ENCODE assay signal across 1 cellular context in the genomic region with DNA sequence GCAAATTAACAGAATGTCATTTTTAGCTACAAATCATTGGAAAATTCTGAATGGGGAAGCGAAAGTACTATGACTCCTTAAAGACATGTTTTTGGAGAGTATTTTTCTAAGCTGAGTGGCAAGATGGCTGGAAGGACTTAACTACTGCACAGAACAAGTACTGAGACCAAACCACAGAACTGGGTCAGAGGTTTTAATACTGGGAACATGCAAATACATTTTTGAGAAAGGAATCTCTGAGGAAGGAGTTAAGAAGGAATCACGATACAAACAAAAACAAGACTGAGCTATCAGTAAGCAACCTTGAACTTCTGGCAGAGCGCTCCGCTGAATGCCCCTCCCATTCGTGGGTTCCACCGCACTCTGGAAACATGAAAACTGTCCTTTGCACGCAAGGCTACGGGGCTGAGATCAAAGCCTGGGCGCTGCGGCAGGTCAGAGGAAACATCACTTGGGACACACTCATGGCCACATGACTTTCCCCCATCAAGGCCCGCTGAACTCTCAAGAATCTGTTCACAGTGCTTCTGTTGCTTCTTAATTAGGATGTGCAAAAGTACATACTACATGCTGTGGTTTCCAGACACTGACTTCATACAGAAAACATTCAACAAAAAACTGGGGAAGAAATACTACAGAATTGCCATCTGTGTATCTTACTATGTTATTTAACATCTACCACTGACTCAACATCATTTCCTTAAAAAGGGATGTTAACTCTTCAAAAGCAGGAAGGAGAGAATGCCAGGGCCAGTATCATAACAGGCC.
TF ChIP-seq lines count a peak whose summit lies in the region.

No MANE protein-coding gene starts in this region.

TF ChIP-seq in HepG2, 621 proteins besides CTCF, POLR2A, EP300 and RAD21 (continued from another document and continues in another):
- TF ChIP-seq, protein P1, sequence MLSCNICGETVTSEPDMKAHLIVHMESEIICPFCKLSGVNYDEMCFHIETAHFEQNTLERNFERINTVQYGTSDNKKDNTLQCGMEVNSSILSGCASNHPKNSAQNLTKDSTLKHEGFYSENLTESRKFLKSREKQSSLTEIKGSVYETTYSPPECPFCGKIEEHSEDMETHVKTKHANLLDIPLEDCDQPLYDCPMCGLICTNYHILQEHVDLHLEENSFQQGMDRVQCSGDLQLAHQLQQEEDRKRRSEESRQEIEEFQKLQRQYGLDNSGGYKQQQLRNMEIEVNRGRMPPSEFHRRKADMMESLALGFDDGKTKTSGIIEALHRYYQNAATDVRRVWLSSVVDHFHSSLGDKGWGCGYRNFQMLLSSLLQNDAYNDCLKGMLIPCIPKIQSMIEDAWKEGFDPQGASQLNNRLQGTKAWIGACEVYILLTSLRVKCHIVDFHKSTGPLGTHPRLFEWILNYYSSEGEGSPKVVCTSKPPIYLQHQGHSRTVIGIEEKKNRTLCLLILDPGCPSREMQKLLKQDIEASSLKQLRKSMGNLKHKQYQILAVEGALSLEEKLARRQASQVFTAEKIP (CRISPR knock-in tag; IDR thresholded peaks at IDR 0.05; ENCODE audit: borderline replicate concordance): no peak
- TF ChIP-seq SALL2 (CRISPR knock-in tag; IDR thresholded peaks at IDR 0.05) (peak; percentile 68; the same call in 1 of the 2 replicates), ARHGAP35 (CRISPR knock-in tag; IDR thresholded peaks at IDR 0.05; ENCODE audit: borderline replicate concordance) (no peak), ZC3H4 (CRISPR knock-in tag; IDR thresholded peaks at IDR 0.05; ENCODE audit: borderline replicate concordance) (no peak), ZNF331 (CRISPR knock-in tag; IDR thresholded peaks at IDR 0.05) (peak; percentile 96), ZNF460 (CRISPR knock-in tag; IDR thresholded peaks at IDR 0.05; ENCODE audit: borderline replicate concordance) (peak; percentile 48; the same call in 1 of the 2 replicates), ZBTB20 (CRISPR knock-in tag; IDR thresholded peaks at IDR 0.05; ENCODE audit: borderline replicate concordance, low read depth) (peak; percentile 96; the same call in 1 of the 2 replicates), ZNF225 (CRISPR knock-in tag; IDR thresholded peaks at IDR 0.05) (no peak), GTF3A (CRISPR knock-in tag; conservative IDR thresholded peaks at IDR 0.05) (0 out of 2 replicates have a peak, but pooled peaks have one; percentile 24), MED1 (CRISPR knock-in tag; IDR thresholded peaks at IDR 0.05) (peak; percentile 99), RARA (CRISPR knock-in tag; IDR thresholded peaks at IDR 0.05) (peak; percentile 99), CBX5 (CRISPR knock-in tag; IDR thresholded peaks at IDR 0.05; ENCODE audit: borderline replicate concordance) (peak; percentile 98), ZNF160 (CRISPR knock-in tag; IDR thresholded peaks at IDR 0.05) (peak; percentile 39; the same call in 1 of the 2 replicates), CCAR2 (optimal IDR thresholded peaks at IDR 0.05; ENCODE audit: low read depth, low read length) (no peak), IKZF1 (IDR thresholded peaks at IDR 0.05) (no peak), TAF1 (CRISPR knock-in tag; IDR thresholded peaks at IDR 0.05) (no peak), TSC22D2 (CRISPR knock-in tag; IDR thresholded peaks at IDR 0.05; ENCODE audit: borderline replicate concordance) (no peak), ZNF205 (CRISPR knock-in tag; IDR thresholded peaks at IDR 0.05) (peak; percentile 95), ZNF558 (CRISPR knock-in tag; IDR thresholded peaks at IDR 0.05; ENCODE audit: borderline replicate concordance) (no peak), PITX1 (CRISPR knock-in tag; IDR thresholded peaks at IDR 0.05) (peak; percentile 95), XBP1 (CRISPR knock-in tag; IDR thresholded peaks at IDR 0.05) (no peak), ZNF382 (CRISPR knock-in tag; IDR thresholded peaks at IDR 0.05; ENCODE audit: borderline replicate concordance) (no peak), BORCS8-MEF2B (CRISPR knock-in tag; IDR thresholded peaks at IDR 0.05) (peak; percentile 96), NFRKB (IDR thresholded peaks at IDR 0.05) (no peak), PTBP1 (IDR thresholded peaks at IDR 0.05; ENCODE audit: low read depth, low read length, poor library complexity, severe bottlenecking) (no peak)
- TF ChIP-seq, protein P2, sequence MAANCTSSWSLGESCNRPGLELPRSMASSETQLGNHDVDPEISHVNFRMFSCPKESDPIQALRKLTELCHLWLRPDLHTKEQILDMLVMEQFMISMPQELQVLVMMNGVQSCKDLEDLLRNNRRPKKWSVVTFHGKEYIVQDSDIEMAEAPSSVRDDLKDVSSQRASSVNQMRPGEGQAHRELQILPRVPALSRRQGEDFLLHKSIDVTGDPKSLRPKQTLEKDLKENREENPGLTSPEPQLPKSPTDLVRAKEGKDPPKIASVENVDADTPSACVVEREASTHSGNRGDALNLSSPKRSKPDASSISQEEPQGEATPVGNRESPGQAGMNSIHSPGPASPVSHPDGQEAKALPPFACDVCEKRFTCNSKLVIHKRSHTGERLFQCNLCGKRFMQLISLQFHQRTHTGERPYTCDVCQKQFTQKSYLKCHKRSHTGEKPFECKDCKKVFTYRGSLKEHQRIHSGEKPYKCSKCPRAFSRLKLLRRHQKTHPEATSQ (CRISPR knock-in tag; IDR thresholded peaks at IDR 0.05; ENCODE audit: borderline replicate concordance): peak; percentile 97
- TF ChIP-seq, protein P3, sequence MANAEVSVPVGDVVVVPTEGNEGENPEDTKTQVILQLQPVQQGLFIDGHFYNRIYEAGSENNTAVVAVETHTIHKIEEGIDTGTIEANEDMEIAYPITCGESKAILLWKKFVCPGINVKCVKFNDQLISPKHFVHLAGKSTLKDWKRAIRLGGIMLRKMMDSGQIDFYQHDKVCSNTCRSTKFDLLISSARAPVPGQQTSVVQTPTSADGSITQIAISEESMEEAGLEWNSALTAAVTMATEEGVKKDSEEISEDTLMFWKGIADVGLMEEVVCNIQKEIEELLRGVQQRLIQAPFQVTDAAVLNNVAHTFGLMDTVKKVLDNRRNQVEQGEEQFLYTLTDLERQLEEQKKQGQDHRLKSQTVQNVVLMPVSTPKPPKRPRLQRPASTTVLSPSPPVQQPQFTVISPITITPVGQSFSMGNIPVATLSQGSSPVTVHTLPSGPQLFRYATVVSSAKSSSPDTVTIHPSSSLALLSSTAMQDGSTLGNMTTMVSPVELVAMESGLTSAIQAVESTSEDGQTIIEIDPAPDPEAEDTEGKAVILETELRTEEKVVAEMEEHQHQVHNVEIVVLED (CRISPR knock-in tag; IDR thresholded peaks at IDR 0.05; ENCODE audit: borderline replicate concordance): peak; percentile 72
- TF ChIP-seq, protein P4, sequence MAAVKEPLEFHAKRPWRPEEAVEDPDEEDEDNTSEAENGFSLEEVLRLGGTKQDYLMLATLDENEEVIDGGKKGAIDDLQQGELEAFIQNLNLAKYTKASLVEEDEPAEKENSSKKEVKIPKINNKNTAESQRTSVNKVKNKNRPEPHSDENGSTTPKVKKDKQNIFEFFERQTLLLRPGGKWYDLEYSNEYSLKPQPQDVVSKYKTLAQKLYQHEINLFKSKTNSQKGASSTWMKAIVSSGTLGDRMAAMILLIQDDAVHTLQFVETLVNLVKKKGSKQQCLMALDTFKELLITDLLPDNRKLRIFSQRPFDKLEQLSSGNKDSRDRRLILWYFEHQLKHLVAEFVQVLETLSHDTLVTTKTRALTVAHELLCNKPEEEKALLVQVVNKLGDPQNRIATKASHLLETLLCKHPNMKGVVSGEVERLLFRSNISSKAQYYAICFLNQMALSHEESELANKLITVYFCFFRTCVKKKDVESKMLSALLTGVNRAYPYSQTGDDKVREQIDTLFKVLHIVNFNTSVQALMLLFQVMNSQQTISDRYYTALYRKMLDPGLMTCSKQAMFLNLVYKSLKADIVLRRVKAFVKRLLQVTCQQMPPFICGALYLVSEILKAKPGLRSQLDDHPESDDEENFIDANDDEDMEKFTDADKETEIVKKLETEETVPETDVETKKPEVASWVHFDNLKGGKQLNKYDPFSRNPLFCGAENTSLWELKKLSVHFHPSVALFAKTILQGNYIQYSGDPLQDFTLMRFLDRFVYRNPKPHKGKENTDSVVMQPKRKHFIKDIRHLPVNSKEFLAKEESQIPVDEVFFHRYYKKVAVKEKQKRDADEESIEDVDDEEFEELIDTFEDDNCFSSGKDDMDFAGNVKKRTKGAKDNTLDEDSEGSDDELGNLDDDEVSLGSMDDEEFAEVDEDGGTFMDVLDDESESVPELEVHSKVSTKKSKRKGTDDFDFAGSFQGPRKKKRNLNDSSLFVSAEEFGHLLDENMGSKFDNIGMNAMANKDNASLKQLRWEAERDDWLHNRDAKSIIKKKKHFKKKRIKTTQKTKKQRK (IDR thresholded peaks at IDR 0.05; ENCODE audit: low read length): no peak
- TF ChIP-seq, protein P5, sequence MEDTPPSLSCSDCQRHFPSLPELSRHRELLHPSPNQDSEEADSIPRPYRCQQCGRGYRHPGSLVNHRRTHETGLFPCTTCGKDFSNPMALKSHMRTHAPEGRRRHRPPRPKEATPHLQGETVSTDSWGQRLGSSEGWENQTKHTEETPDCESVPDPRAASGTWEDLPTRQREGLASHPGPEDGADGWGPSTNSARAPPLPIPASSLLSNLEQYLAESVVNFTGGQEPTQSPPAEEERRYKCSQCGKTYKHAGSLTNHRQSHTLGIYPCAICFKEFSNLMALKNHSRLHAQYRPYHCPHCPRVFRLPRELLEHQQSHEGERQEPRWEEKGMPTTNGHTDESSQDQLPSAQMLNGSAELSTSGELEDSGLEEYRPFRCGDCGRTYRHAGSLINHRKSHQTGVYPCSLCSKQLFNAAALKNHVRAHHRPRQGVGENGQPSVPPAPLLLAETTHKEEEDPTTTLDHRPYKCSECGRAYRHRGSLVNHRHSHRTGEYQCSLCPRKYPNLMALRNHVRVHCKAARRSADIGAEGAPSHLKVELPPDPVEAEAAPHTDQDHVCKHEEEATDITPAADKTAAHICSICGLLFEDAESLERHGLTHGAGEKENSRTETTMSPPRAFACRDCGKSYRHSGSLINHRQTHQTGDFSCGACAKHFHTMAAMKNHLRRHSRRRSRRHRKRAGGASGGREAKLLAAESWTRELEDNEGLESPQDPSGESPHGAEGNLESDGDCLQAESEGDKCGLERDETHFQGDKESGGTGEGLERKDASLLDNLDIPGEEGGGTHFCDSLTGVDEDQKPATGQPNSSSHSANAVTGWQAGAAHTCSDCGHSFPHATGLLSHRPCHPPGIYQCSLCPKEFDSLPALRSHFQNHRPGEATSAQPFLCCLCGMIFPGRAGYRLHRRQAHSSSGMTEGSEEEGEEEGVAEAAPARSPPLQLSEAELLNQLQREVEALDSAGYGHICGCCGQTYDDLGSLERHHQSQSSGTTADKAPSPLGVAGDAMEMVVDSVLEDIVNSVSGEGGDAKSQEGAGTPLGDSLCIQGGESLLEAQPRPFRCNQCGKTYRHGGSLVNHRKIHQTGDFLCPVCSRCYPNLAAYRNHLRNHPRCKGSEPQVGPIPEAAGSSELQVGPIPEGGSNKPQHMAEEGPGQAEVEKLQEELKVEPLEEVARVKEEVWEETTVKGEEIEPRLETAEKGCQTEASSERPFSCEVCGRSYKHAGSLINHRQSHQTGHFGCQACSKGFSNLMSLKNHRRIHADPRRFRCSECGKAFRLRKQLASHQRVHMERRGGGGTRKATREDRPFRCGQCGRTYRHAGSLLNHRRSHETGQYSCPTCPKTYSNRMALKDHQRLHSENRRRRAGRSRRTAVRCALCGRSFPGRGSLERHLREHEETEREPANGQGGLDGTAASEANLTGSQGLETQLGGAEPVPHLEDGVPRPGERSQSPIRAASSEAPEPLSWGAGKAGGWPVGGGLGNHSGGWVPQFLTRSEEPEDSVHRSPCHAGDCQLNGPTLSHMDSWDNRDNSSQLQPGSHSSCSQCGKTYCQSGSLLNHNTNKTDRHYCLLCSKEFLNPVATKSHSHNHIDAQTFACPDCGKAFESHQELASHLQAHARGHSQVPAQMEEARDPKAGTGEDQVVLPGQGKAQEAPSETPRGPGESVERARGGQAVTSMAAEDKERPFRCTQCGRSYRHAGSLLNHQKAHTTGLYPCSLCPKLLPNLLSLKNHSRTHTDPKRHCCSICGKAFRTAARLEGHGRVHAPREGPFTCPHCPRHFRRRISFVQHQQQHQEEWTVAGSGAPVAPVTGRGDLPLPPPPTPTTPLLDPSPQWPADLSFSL (CRISPR knock-in tag; IDR thresholded peaks at IDR 0.05): no peak
- TF ChIP-seq, protein P6, sequence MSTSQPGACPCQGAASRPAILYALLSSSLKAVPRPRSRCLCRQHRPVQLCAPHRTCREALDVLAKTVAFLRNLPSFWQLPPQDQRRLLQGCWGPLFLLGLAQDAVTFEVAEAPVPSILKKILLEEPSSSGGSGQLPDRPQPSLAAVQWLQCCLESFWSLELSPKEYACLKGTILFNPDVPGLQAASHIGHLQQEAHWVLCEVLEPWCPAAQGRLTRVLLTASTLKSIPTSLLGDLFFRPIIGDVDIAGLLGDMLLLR (CRISPR knock-in tag; IDR thresholded peaks at IDR 0.05): no peak; the same call in 1 of the 2 replicates
- TF ChIP-seq, protein P7, sequence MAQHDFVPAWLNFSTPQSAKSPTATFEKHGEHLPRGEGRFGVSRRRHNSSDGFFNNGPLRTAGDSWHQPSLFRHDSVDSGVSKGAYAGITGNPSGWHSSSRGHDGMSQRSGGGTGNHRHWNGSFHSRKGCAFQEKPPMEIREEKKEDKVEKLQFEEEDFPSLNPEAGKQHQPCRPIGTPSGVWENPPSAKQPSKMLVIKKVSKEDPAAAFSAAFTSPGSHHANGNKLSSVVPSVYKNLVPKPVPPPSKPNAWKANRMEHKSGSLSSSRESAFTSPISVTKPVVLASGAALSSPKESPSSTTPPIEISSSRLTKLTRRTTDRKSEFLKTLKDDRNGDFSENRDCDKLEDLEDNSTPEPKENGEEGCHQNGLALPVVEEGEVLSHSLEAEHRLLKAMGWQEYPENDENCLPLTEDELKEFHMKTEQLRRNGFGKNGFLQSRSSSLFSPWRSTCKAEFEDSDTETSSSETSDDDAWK (CRISPR knock-in tag; IDR thresholded peaks at IDR 0.05): no peak
- TF ChIP-seq, protein P8, sequence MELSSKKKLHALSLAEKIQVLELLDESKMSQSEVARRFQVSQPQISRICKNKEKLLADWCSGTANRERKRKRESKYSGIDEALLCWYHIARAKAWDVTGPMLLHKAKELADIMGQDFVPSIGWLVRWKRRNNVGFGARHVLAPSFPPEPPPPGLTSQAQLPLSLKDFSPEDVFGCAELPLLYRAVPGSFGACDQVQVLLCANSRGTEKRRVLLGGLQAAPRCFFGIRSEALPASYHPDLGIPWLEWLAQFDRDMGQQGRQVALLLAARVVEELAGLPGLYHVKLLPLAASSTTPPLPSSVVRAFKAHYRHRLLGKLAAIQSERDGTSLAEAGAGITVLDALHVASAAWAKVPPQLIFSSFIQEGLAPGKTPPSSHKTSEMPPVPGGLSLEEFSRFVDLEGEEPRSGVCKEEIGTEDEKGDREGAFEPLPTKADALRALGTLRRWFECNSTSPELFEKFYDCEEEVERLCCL (CRISPR knock-in tag; IDR thresholded peaks at IDR 0.05; ENCODE audit: borderline replicate concordance): no peak
- TF ChIP-seq, protein P9, sequence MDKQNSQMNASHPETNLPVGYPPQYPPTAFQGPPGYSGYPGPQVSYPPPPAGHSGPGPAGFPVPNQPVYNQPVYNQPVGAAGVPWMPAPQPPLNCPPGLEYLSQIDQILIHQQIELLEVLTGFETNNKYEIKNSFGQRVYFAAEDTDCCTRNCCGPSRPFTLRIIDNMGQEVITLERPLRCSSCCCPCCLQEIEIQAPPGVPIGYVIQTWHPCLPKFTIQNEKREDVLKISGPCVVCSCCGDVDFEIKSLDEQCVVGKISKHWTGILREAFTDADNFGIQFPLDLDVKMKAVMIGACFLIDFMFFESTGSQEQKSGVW (CRISPR knock-in tag; IDR thresholded peaks at IDR 0.05; ENCODE audit: borderline replicate concordance): no peak
